In the genomic region with DNA sequence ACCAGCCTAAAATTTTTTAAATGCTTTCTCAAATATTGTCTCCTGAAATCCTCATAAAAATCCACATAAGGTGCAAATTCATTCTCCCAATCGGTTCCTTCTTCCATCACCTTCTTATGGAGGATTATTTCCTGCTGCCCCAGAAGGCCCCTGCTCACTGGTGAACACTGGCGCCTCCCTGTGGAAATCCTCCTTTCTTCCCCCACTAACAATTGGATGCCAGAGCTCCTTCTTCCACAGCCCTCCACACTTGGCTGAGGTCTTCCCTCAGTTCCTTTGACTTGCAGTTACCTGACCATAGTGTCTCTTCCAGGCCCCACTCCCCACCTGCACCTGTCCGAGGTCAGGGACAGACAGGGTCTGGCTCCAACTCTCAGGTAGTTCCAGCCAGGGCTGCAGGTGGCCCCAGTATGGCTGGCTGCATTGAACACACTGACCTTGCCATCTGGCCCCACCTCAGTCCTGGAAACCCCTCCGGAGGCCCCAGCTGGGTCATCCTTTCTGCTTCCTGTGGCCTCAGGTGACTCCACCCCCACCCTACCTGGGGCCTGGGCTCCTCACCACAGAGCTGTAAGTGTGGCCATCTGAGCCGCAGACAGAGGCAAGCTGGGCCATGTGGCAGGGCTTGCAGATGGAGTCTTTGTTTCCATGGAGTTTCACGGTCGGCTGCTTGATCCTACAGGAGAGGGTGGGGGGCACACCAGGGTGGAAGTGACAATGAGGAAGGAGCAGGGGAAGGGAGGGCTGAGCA, we compare ENCODE assay signal across 10 cellular contexts. TPM values are rescaled to one million over a fixed set of nuclear protein-coding genes. Genes with fewer than 3 reads are reported as not detected.
A peak's percentile ranks its signal among the peaks of the same experiment; 100 is the strongest.
DNase-seq lines count a peak whose midpoint lies in the region; ATAC-seq, FAIRE-seq and TF ChIP-seq lines count a peak whose summit lies in the region.
"Had no signal": no experiment of that assay in that cellular context is flagged by ENCODE, and none has a peak within 500 bp of the region (broad histone marks: within the 10 kb centered on the region; RNA-seq: fewer than 3 reads in every experiment).

No MANE protein-coding gene starts in this region.

- H3K27me3 ChIP-seq in Karpas-422 (ENCODE audit: low read length) (no peaks in the 10 kb centered on the region), GM12878 (replicated peaks in 1 of 2; ENCODE audit: control insufficient read depth in 2 of 2, insufficient read depth in 2 of 2, low read length in 1 of 2) (no peaks in the 10 kb centered on the region), osteoblast (ENCODE audit: insufficient read depth, low read length) (peaks cover 21% of the 10 kb centered on the region)
- H3K27me3 ChIP-seq: neutrophil had no signal

- H3K9me3 ChIP-seq in Karpas-422 (ENCODE audit: low read length) (no peaks in the 10 kb centered on the region), GM12878 (replicated peaks; ENCODE audit: control insufficient read depth, insufficient read depth, low read length) (no peaks in the 10 kb centered on the region), osteoblast (ENCODE audit: low read depth, low read length) (no peaks in the 10 kb centered on the region)
- H3K9me3 ChIP-seq: neutrophil had no signal

- ATAC-seq in GM12878 (no peak; the same call in 2 of the 3 replicates), omental fat pad (ENCODE audit: low FRiP score) (no peak), HG03196 (IDR thresholded peaks at IDR 0.05; ENCODE audit: unreplicated experiment) (no peak)

- no peaks in the 10 kb centered on the region for H3K36me3 ChIP-seq in Karpas-422 (ENCODE audit: insufficient read depth, low read length)
- no peaks in the 10 kb centered on the region for H3K36me3 ChIP-seq in GM12878 (ENCODE audit: control insufficient read depth in 2 of 2, insufficient read depth in 2 of 2, low read length in 1 of 2)
- H3K36me3 ChIP-seq in osteoblast (ENCODE audit: insufficient read depth, low read length): no peaks in the 10 kb centered on the region
- H3K36me3 ChIP-seq: neutrophil had no signal

- no TSS peak for BruUV-seq in GM12878 (replicated peaks; lab: Mats Ljungman, UMichigan)

- peaks cover 17% of the 10 kb centered on the region for H3K4me1 Mint-ChIP-seq in activated CD4-positive, alpha-beta T cell treated with anti-CD3 and anti-CD28 coated beads, Interleukin-2, amount 10 ng/mL, durations not matched to agents 24 days and 14 days

- peaks cover 57% of the 10 kb centered on the region for H3K36me3 Mint-ChIP-seq in activated CD4-positive, alpha-beta T cell treated with anti-CD3 and anti-CD28 coated beads, Interleukin-2, amount 10 ng/mL, durations not matched to agents 24 days and 14 days (ENCODE audit: low read depth)

- TF ChIP-seq CTCF in GM12878 (IDR thresholded peaks at IDR 0.05 in 2 of 3, conservative IDR thresholded peaks at IDR 0.05 in 1 of 3; ENCODE audit: control insufficient read depth in 2 of 3, extremely low read depth in 1 of 3, insufficient read depth in 1 of 3, low read depth in 3 of 3, low read length in 3 of 3) (peak in 2 of 3 experiments; percentile 19 to 25; a peak in 3 of 6 replicates), osteoblast (IDR thresholded peaks at IDR 0.05; ENCODE audit: extremely low read depth, low read depth, low read length) (peak; percentile 35), omental fat pad (IDR thresholded peaks at IDR 0.05) (no peak)

- no peak for FAIRE-seq in GM12878 (lab: Jason Lieb, UNC)

- TF ChIP-seq RAD21 in GM12878 (IDR thresholded peaks at IDR 0.05; ENCODE audit: insufficient read depth, low read depth, low read length): peak; percentile 33; the same call in 1 of the 2 replicates

- H3K27ac Mint-ChIP-seq in activated CD4-positive, alpha-beta T cell treated with anti-CD3 and anti-CD28 coated beads, Interleukin-2, amount 10 ng/mL, durations not matched to agents 24 days and 14 days: peak overlapping the region; percentile 68

- no peak for TF ChIP-seq POLR2A in GM12878 (IDR thresholded peaks at IDR 0.05; ENCODE audit: low read depth, low read length)

- H3K9me3 Mint-ChIP-seq in activated CD4-positive, alpha-beta T cell treated with anti-CD3 and anti-CD28 coated beads, Interleukin-2, amount 10 ng/mL, durations not matched to agents 24 days and 14 days: no peaks in the 10 kb centered on the region

- H3K4me3 Mint-ChIP-seq in activated CD4-positive, alpha-beta T cell treated with anti-CD3 and anti-CD28 coated beads, Interleukin-2, amount 10 ng/mL, durations not matched to agents 24 days and 14 days: no peak overlapping the region

- 53% methylated on average over 7 of the region's 7 CpGs for WGBS in GM12878 (ENCODE audit: insufficient coverage, insufficient replicate concordance, low lambda C conversion rate, missing lambda C conversion rate)

- in situ Hi-C loops in GM12878 (cut with MboI): no loop called here

- H3K9me2 ChIP-seq in Karpas-422 (replicated peaks; ENCODE audit: insufficient read depth, low read length): no peaks in the 10 kb centered on the region

- SMC1A ChIA-PET in GM12878 (lab: Charles Lee; ENCODE audit: uncharacterized antibody, unreplicated experiment): interaction anchor here (0.6 to 1.4 kb wide), 7 partner anchors 9 to 268 kb away, joined by 3 to 4 read pairs (median 3); no protein-coding TSS in a partner anchor

- TF ChIP-seq EP300 in GM12878 (IDR thresholded peaks at IDR 0.05; ENCODE audit: borderline replicate concordance in 1 of 2, control insufficient read depth in 1 of 2, low read depth in 2 of 2, low read length in 2 of 2): no peak

- H3K79me2 ChIP-seq in Karpas-422 (ENCODE audit: low read length) (no peaks in the 10 kb centered on the region), GM12878 (ENCODE audit: control insufficient read depth, insufficient read depth, low read length) (no peaks in the 10 kb centered on the region), osteoblast (ENCODE audit: insufficient read depth, low read length) (no peaks in the 10 kb centered on the region)

- POLR2A ChIA-PET in GM12878 (lab: Charles Lee): interaction anchor here (0.6 kb wide), 2 partner anchors 85 to 117 kb away, joined by 3 to 7 read pairs; no protein-coding TSS in a partner anchor

- H3K27me3 Mint-ChIP-seq in activated CD4-positive, alpha-beta T cell treated with anti-CD3 and anti-CD28 coated beads, Interleukin-2, amount 10 ng/mL, durations not matched to agents 24 days and 14 days: no peaks in the 10 kb centered on the region

- intact Hi-C loops in activated CD4-positive, alpha-beta T cell treated with anti-CD3 and anti-CD28 coated beads, Interleukin-2, amount 10 ng/mL, durations not matched to agents 24 days and 14 days (cut with micrococcal nuclease): no loop called here
- intact Hi-C loops in GM12878 (cut with micrococcal nuclease; ENCODE audit: unreplicated experiment): no loop called here

- H4K20me1 ChIP-seq in Karpas-422 (ENCODE audit: insufficient read depth, low read depth, low read length): no peaks in the 10 kb centered on the region
- no peaks in the 10 kb centered on the region for H4K20me1 ChIP-seq in GM12878 (ENCODE audit: control insufficient read depth, insufficient read depth)
- no peaks in the 10 kb centered on the region for H4K20me1 ChIP-seq in osteoblast (ENCODE audit: insufficient read depth, low read length)

- H3K9ac ChIP-seq in Karpas-422 (ENCODE audit: low read length) (no peak overlapping the region), GM12878 (ENCODE audit: control insufficient read depth, insufficient read depth, low read length) (no peak overlapping the region)

- H3K4me2 ChIP-seq in Karpas-422 (ENCODE audit: low read depth, low read length, poor library complexity, severe bottlenecking) (no peak overlapping the region), GM12878 (ENCODE audit: control insufficient read depth, insufficient read depth) (no peak overlapping the region), osteoblast (ENCODE audit: insufficient read depth, low read length) (no peak overlapping the region)

- CTCF ChIA-PET in GM12878 (lab: Yijun Ruan, JAX): interaction anchor here (0.6 to 7.0 kb wide), 10 partner anchors 8 to 1008 kb away, joined by 3 to 65 read pairs (median 5); no protein-coding TSS in a partner anchor

- RAD21 ChIA-PET in GM12878 (lab: Charles Lee; ENCODE audit: unreplicated experiment): interaction anchor here (1.0 to 3.8 kb wide), 5 partner anchors 10 to 267 kb away, joined by 3 to 34 read pairs (median 6); no protein-coding TSS in a partner anchor

- H3K27ac ChIP-seq in Karpas-422 (ENCODE audit: low read length): no peak overlapping the region
- H3K27ac ChIP-seq in GM12878 (ENCODE audit: control insufficient read depth, insufficient read depth): no peak overlapping the region
- no peak overlapping the region for H3K27ac ChIP-seq in osteoblast (ENCODE audit: low read depth, low read length)
- H3K27ac ChIP-seq: neutrophil had no signal

- H2AFZ ChIP-seq in Karpas-422 (ENCODE audit: low read length) (no peak overlapping the region), GM12878 (ENCODE audit: control insufficient read depth, low read depth, low read length) (no peak overlapping the region), osteoblast (ENCODE audit: low read length) (no peak overlapping the region)

- H3K4me3 ChIP-seq in Karpas-422 (ENCODE audit: low read length) (no peak overlapping the region), GM12878 (no peak overlapping the region), osteoblast (ENCODE audit: insufficient read depth, low read length) (no peak overlapping the region)

- H3K4me1 ChIP-seq in Karpas-422 (ENCODE audit: low read length) (no peaks in the 10 kb centered on the region), GM12878 (ENCODE audit: control insufficient read depth, insufficient read depth, low read length) (peaks cover 1% of the 10 kb centered on the region), osteoblast (ENCODE audit: insufficient read depth, low read length) (no peaks in the 10 kb centered on the region)

- DNase-seq in activated CD4-positive, alpha-beta T cell treated with anti-CD3 and anti-CD28 coated beads, Interleukin-2, amount 10 ng/mL, durations not matched to agents 24 days and 14 days: no peak
- no peak for DNase-seq in activated CD4-positive, alpha-beta T cell treated with anti-CD3 and anti-CD28 coated beads, Interleukin-2, amount 50 U/mL, for 48 hours
- DNase-seq in Karpas-422 (peak; percentile 47), GM12878 (ENCODE audit: low read depth, low spot score) (no peak), osteoblast (ENCODE audit: insufficient read length, low spot score, missing footprints) (no peak), omental fat pad (ENCODE audit: low spot score) (no peak), T1000 (lab: John Stamatoyannopoulos, UW) (no peak)
- DNase-seq: NCI-H1436 treated with DMSO at 0.1 percent for 48 hours had no signal

RNA-seq across cellular contexts. Expression of gene SPOCK2, which starts 18.4 kb away (rescaled TPM):
- total RNA-seq in activated CD4-positive, alpha-beta T cell treated with anti-CD3 and anti-CD28 coated beads, Interleukin-2, amount 10 ng/mL, durations not matched to agents 24 days and 14 days: 104 and 106 TPM in 2 replicates
- 4.4 TPM in 1 of 2 replicates, not detected in the other for total RNA-seq in Karpas-422 (2014; rRNA removed; shearing (Covaris generic); ENCODE audit: low replicate concordance)
- total RNA-seq in GM12878 (2013; cell fraction: nucleolus; rRNA removed): 1.5 and 2.0 TPM in 2 replicates
- 0.40 and 0.65 TPM in 2 replicates for total RNA-seq in GM12878 (2014; rRNA removed)
- total RNA-seq in GM12878 (2014; rRNA removed; fragmentation: Illumina TruSeq; extraction: Trizol): 0.28 and 0.31 TPM in 2 replicates
- total RNA-seq in GM12878 (2021): 1.3 and 1.5 TPM in 2 replicates
- 0.35 TPM for polyA plus RNA-seq in GM12878 (2011; ENCODE audit: low read depth)
- polyA plus RNA-seq in GM12878 (2011; rRNA removed): 0.53 and 0.83 TPM in 2 replicates
- 1.4 and 1.7 TPM in 2 replicates for polyA plus RNA-seq in GM12878 (2011; cell fraction: cytosol; rRNA removed)
- 1.5 and 1.8 TPM in 2 replicates for polyA plus RNA-seq in GM12878 (2011; cell fraction: nucleus; rRNA removed)
- 0.41 TPM in 2 replicates for polyA plus RNA-seq in GM12878 (2012)
- 0.06 and 0.47 TPM in 2 replicates for polyA plus RNA-seq in GM12878 (2014; fragmentation: Illumina TruSeq; extraction: Trizol)
- under 1 TPM; 0.02 TPM for polyA plus RNA-seq in GM12878 (2014; fragmentation: Nextera tagmentation; extraction: Ambion mirVana)
- 0.76 and 0.96 TPM in 2 replicates for polyA plus RNA-seq in GM12878 (2014; rRNA removed)
- polyA plus RNA-seq in GM12878 (2016; fragmentation: Nextera tagmentation; extraction: Ambion mirVana): under 1 TPM; 0.69 to 0.74 TPM
- polyA minus RNA-seq in GM12878 (2011; rRNA and poly(A)+ RNA removed): 1.3 and 2.2 TPM in 2 replicates
- polyA minus RNA-seq in GM12878 (2011; cell fraction: cytosol; rRNA and poly(A)+ RNA removed): 0.52 and 1.3 TPM in 2 replicates
- polyA minus RNA-seq in GM12878 (2011; cell fraction: nucleus; rRNA and poly(A)+ RNA removed): 1.2 and 2.4 TPM in 2 replicates
- total RNA-seq in osteoblast: 0.36 and 0.59 TPM in 2 replicates
- total RNA-seq in omental fat pad: 10 to 100 TPM in 2 of 4 donors, 1 to 10 TPM in 2; 8.3 to 24.6 (median 16.2) TPM

Comparison
In these comparisons a context has a peak if more than half of its experiments do, and no peak if none do; other contexts are left out.
1. CTCF ChIP-seq: peak in GM12878 (2 of 3) and osteoblast (single experiment); none in omental fat pad (0 of 3).